Comparison of ENCODE assay signal across 15 cellular contexts in genomic region chr4:13539721-13540445, GRCh38. TPM values are rescaled to one million over a fixed set of nuclear protein-coding genes. Genes with fewer than 3 reads are reported as not detected.
DNase-seq lines count a peak whose midpoint lies in the region; ATAC-seq lines count a peak whose summit lies in the region.
"Had no signal": no experiment of that assay in that cellular context is flagged by ENCODE, and none has a peak within 500 bp of the region (broad histone marks: within the 10 kb centered on the region; RNA-seq: fewer than 3 reads in every experiment).

No MANE protein-coding gene starts in this region.

- H3K4me1 Mint-ChIP-seq in naive B cell, result peaks cover 20 to 43% (median 34%) of the 10 kb centered on the region in 3 donors

- DNase-seq in 8988T (peak; percentile 17), GM03348 (ENCODE audit: low spot score) (peak; percentile 8), naive B cell (no peak), T-helper 9 cell (no peak)
- DNase-seq in activated CD8-positive, alpha-beta memory T cell treated with anti-CD3 and anti-CD28 coated beads, Interleukin-2, amount 50 U/mL, for 48 hours, result peak; percentile 52
- DNase-seq in stimulated activated naive CD4-positive, alpha-beta T cell (lab: John Stamatoyannopoulos, UW), result no peak
- DNase-seq: activated CD4-positive, alpha-beta T cell treated with anti-CD3 and anti-CD28 coated beads for 48 hours; colonic mucosa; GDM1; mesendoderm; NCI-H1048; NCI-H446 had no signal

- peak overlapping the region in 4 of 6 donors; percentile 86 to 99 (median 97) for H3K27ac Mint-ChIP-seq in naive B cell
- H3K27ac Mint-ChIP-seq: CD14-positive monocyte had no signal

- H3K36me3 Mint-ChIP-seq in naive B cell, result peaks cover 11 to 23% of the 10 kb centered on the region in 2 donors

- no peak for ATAC-seq in naive B cell (ENCODE audit: low read depth in 2 of 2)
- ATAC-seq in GM18868 (IDR thresholded peaks at IDR 0.05; ENCODE audit: unreplicated experiment), result no peak
- no peak for ATAC-seq in HG03175 (IDR thresholded peaks at IDR 0.05; ENCODE audit: unreplicated experiment)

- peaks cover 69 to 91% (median 69%) of the 10 kb centered on the region in 3 donors for H3K27me3 Mint-ChIP-seq in naive B cell

- H3K9me3 Mint-ChIP-seq in naive B cell, result peaks cover 4 to 46% (median 29%) of the 10 kb centered on the region in 7 donors

- peak overlapping the region in 7 of 8 donors; percentile 8 to 80 (median 67) for H3K4me3 Mint-ChIP-seq in naive B cell

RNA-seq across cellular contexts. Expression of gene NKX3-2, which starts 4.4 kb away (rescaled TPM):
- not detected for polyA plus RNA-seq in naive B cell (ENCODE audit: low read depth in 6 of 6)
- polyA plus RNA-seq: CD14-positive monocyte had no signal

RNA-seq across cellular contexts. Expression of gene RAB28, which starts 55.7 kb away (rescaled TPM):
- polyA plus RNA-seq in naive B cell (ENCODE audit: low read depth in 6 of 6), result 10 to 100 TPM; 15.0 to 34.6 (median 18.8) TPM

Comparison
In these comparisons a context has a peak if more than half of its experiments do, and no peak if none do; other contexts are left out.
1. DNase-seq: peak in 8988T (single experiment), GM03348 (single experiment) and activated CD8-positive, alpha-beta memory T cell treated with anti-CD3 and anti-CD28 coated beads, Interleukin-2, amount 50 U/mL, for 48 hours (single experiment); none in naive B cell (single experiment), stimulated activated naive CD4-positive, alpha-beta T cell (0 of 6) and T-helper 9 cell (single experiment).